Comparison of ENCODE assay signal across 27 cellular contexts in the genomic region with DNA sequence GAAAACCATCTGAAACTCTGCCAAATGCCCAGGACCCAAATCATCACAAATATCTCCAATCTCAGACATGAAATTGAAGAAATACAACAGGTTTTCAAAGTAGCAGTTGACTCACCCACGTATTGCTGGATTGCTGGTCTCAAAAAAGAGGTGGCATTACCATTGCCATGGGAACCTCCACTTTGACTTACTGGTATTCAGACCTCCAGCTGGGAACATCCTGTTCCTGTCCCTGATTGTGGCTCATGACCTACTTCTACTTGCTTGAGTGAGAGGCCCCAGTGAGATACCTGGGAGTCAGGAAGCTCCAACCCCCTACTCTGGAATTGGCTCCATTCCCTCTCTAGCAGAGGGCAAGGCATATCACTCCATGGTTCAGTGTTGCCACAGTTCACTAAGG.
DNase-seq lines count a peak whose midpoint lies in the region; ATAC-seq and TF ChIP-seq lines count a peak whose summit lies in the region.
"Had no signal": no experiment of that assay in that cellular context is flagged by ENCODE, and none has a peak within 500 bp of the region (broad histone marks: within the 10 kb centered on the region; RNA-seq: fewer than 3 reads in every experiment).

No MANE protein-coding gene starts in this region.

- WGBS in thyroid gland, 2 donors: 62% methylated on average over 1 of the region's 1 CpG; no CpG with 5 or more reads in 1 of the 2 donors
- WGBS in SK-N-SH (ENCODE audit: low lambda C conversion rate): 31% methylated on average over 1 of the region's 1 CpG

- ATAC-seq in left ventricle myocardium superior (peak; percentile 39), HG02678 (IDR thresholded peaks at IDR 0.05; ENCODE audit: unreplicated experiment) (no peak), GM21528 (IDR thresholded peaks at IDR 0.05; ENCODE audit: low FRiP score, unreplicated experiment) (no peak)
- ATAC-seq: activated naive CD4-positive, alpha-beta T cell treated with anti-CD3 and anti-CD28 coated beads, Interleukin-2, amount 50 U/mL, for 72 hours; CD8-positive, alpha-beta T cell; gastroesophageal sphincter; left colon; right lobe of liver had no signal

- H3K9me3 ChIP-seq in left ventricle myocardium inferior (replicated peaks) (no peaks in the 10 kb centered on the region), NT2/D1 (ENCODE audit: insufficient read depth, low read length) (no peaks in the 10 kb centered on the region), thyroid gland (no peaks in the 10 kb centered on the region), SK-N-SH (no peaks in the 10 kb centered on the region)
- H3K9me3 ChIP-seq: BE2C, breast epithelium, gastroesophageal sphincter, right lobe of liver, SJCRH30, transverse colon had no signal

- no peak overlapping the region for H2AFZ ChIP-seq in SK-N-SH (ENCODE audit: low read depth)

- H3K36me3 ChIP-seq in left ventricle myocardium inferior (no peaks in the 10 kb centered on the region), NT2/D1 (ENCODE audit: insufficient read depth, insufficient read length, low read length) (no peaks in the 10 kb centered on the region), thyroid gland (no peaks in the 10 kb centered on the region), SK-N-SH (replicated peaks in 1 of 2; ENCODE audit: control insufficient read depth in 1 of 2, insufficient read depth in 2 of 2, low read length in 1 of 2) (no peaks in the 10 kb centered on the region)
- H3K36me3 ChIP-seq: BE2C, breast epithelium, gastroesophageal sphincter, right lobe of liver, SJCRH30, transverse colon had no signal

- intact Hi-C loops in left ventricle myocardium superior (cut with micrococcal nuclease) (no loop called here), left ventricle myocardium inferior (cut with micrococcal nuclease) (no loop called here), thyroid gland (cut with DNase I) (no loop called here)

- no peak overlapping the region for H3K4me2 ChIP-seq in SK-N-SH

- TF ChIP-seq RAD21 in SK-N-SH (IDR thresholded peaks at IDR 0.05; ENCODE audit: low read length): no peak

- TF ChIP-seq CTCF in left ventricle myocardium inferior (IDR thresholded peaks at IDR 0.05; ENCODE audit: borderline replicate concordance) (no peak), thyroid gland (IDR thresholded peaks at IDR 0.05) (no peak), SK-N-SH (IDR thresholded peaks at IDR 0.05) (no peak)

- CTCF ChIA-PET in SK-N-SH (lab: Yijun Ruan, JAX): no interaction called here

- H3K9ac ChIP-seq in NT2/D1 (ENCODE audit: insufficient read length, low read depth) (no peak overlapping the region), SK-N-SH (no peak overlapping the region)

- H3K4me3 ChIP-seq in left ventricle myocardium inferior (no peak overlapping the region), NT2/D1 (ENCODE audit: insufficient read length, low read depth) (no peak overlapping the region), thyroid gland (replicated peaks in 1 of 3) (no peak overlapping the region), SK-N-SH (ENCODE audit: low read depth in 2 of 2, low read length in 1 of 2) (no peak overlapping the region)
- H3K4me3 ChIP-seq: breast epithelium, gastroesophageal sphincter, right lobe of liver, SJCRH30, transverse colon had no signal

- H4K20me1 ChIP-seq in SK-N-SH (ENCODE audit: insufficient read depth): no peaks in the 10 kb centered on the region

- no peak for TF ChIP-seq POLR2A in thyroid gland (IDR thresholded peaks at IDR 0.05)

- H3F3A ChIP-seq in SK-N-SH (replicated peaks; ENCODE audit: insufficient read depth): no peaks in the 10 kb centered on the region

- H3K9me2 ChIP-seq in SK-N-SH: no peaks in the 10 kb centered on the region

- DNase-seq in left ventricle myocardium superior: no peak
- DNase-seq in left ventricle myocardium inferior: no peak
- DNase-seq in NT2/D1 (ENCODE audit: low read depth, low spot score): peak; percentile 57
- DNase-seq in kidney tubule cell (ENCODE audit: low spot score): peak; percentile 13
- DNase-seq in thyroid gland: peak; percentile 80 to 88
- no peak for DNase-seq in SK-N-SH
- DNase-seq: activated CD4-positive, alpha-beta T cell treated with anti-CD3 and anti-CD28 coated beads for 4 hours; activated effector memory CD4-positive, alpha-beta T cell treated with Interleukin-2 at 50 U/mL for 16 hours; activated T-cell treated with anti-CD3 and anti-CD28 coated beads, Interleukin-2, amount 50 U/mL, for 1 hour; CD8-positive, alpha-beta T cell; KG1; left colon; NCI-H446 treated with DMSO at 0.1 percent for 48 hours; NCI-H82; right lobe of liver; SJCRH30; stimulated activated CD4-positive, alpha-beta T cell treated with anti-CD3 and anti-CD28 coated beads, Interleukin-12 subunit alpha, Interleukin-12 subunit beta, amount 100 ng/mL, for 4 hours; stimulated activated CD4-positive, alpha-beta T cell treated with anti-CD3 and anti-CD28 coated beads, Interleukin-4, amount 100 ng/mL, for 24 hours; T-helper 9 cell; transverse colon had no signal

- H3K4me1 ChIP-seq in left ventricle myocardium inferior (peaks cover 36% of the 10 kb centered on the region), NT2/D1 (ENCODE audit: insufficient read depth, insufficient read length) (peaks cover 10% of the 10 kb centered on the region), thyroid gland (peaks cover 15 to 36% of the 10 kb centered on the region in 2 donors), SK-N-SH (ENCODE audit: control insufficient read depth in 1 of 2, insufficient read depth in 2 of 2, low read depth in 1 of 2, low read length in 1 of 2) (peaks cover 0 to 6% of the 10 kb centered on the region in 2 experiments; a peak in 1 of 4 replicates)
- H3K4me1 ChIP-seq: BE2C, breast epithelium, right lobe of liver, SJCRH30 had no signal

- TF ChIP-seq EP300 in SK-N-SH (IDR thresholded peaks at IDR 0.05; ENCODE audit: borderline replicate concordance in 1 of 2, low read depth in 1 of 2, low read length in 1 of 2): no peak

- POLR2A ChIA-PET in SK-N-SH (lab: Yijun Ruan, JAX): no interaction called here

- H3K79me2 ChIP-seq in SK-N-SH (ENCODE audit: insufficient read depth): no peaks in the 10 kb centered on the region

- H3K27ac ChIP-seq in left ventricle myocardium inferior (replicated peaks) (no peak overlapping the region), thyroid gland (peak overlapping the region in 2 of 3 donors; percentile 33 to 69), SK-N-SH (ENCODE audit: low read depth in 2 of 2, low read length in 1 of 2) (no peak overlapping the region)
- H3K27ac ChIP-seq: breast epithelium, gastroesophageal sphincter, right lobe of liver, SJCRH30, transverse colon, VCaP had no signal

- H3K27me3 ChIP-seq in left ventricle myocardium inferior (ENCODE audit: low read depth) (no peaks in the 10 kb centered on the region), NT2/D1 (ENCODE audit: insufficient read depth, insufficient read length) (no peaks in the 10 kb centered on the region), thyroid gland (no peaks in the 10 kb centered on the region), SK-N-SH (ENCODE audit: insufficient read depth) (peaks cover 6% of the 10 kb centered on the region; the same call in 1 of the 2 replicates)
- H3K27me3 ChIP-seq: BE2C, breast epithelium, gastroesophageal sphincter, right lobe of liver, transverse colon had no signal

TF ChIP-seq in SK-N-SH, 30 proteins besides CTCF, POLR2A, EP300 and RAD21:
- no peak for TF ChIP-seq GABPA (IDR thresholded peaks at IDR 0.05; ENCODE audit: low read depth)
- no peak for TF ChIP-seq RXRA (IDR thresholded peaks at IDR 0.05; ENCODE audit: borderline replicate concordance, low read depth)
- no peak for TF ChIP-seq FOXJ3 (CRISPR knock-in tag; IDR thresholded peaks at IDR 0.05)
- TF ChIP-seq MAX (IDR thresholded peaks at IDR 0.05; ENCODE audit: low read depth): no peak
- no peak for TF ChIP-seq SMC3 (IDR thresholded peaks at IDR 0.05; ENCODE audit: low read depth, low read length)
- TF ChIP-seq MXI1 (IDR thresholded peaks at IDR 0.05; ENCODE audit: low read depth, low read length): no peak
- TF ChIP-seq YY1 (IDR thresholded peaks at IDR 0.05; ENCODE audit: low read depth): no peak
- TF ChIP-seq ELF1 (IDR thresholded peaks at IDR 0.05): no peak
- no peak for TF ChIP-seq NRF1 (IDR thresholded peaks at IDR 0.05; ENCODE audit: low read depth, low read length)
- TF ChIP-seq GATA2 (CRISPR knock-in tag; IDR thresholded peaks at IDR 0.05): no peak
- no peak for TF ChIP-seq TAF1 (IDR thresholded peaks at IDR 0.05; ENCODE audit: borderline replicate concordance, low read depth, low read length)

Comparison
In these comparisons a context has a peak if more than half of its experiments do, and no peak if none do; other contexts are left out.
1. DNase-seq: peak in NT2/D1 (single experiment), kidney tubule cell (single experiment) and thyroid gland (2 of 2); none in left ventricle myocardium superior (single experiment), left ventricle myocardium inferior (single experiment) and SK-N-SH (single experiment).
2. H3K27ac ChIP-seq: peak in thyroid gland (2 of 3); none in left ventricle myocardium inferior (single experiment) and SK-N-SH (0 of 2).